8 cellular contexts compared by ENCODE assay signal in the genomic region with DNA sequence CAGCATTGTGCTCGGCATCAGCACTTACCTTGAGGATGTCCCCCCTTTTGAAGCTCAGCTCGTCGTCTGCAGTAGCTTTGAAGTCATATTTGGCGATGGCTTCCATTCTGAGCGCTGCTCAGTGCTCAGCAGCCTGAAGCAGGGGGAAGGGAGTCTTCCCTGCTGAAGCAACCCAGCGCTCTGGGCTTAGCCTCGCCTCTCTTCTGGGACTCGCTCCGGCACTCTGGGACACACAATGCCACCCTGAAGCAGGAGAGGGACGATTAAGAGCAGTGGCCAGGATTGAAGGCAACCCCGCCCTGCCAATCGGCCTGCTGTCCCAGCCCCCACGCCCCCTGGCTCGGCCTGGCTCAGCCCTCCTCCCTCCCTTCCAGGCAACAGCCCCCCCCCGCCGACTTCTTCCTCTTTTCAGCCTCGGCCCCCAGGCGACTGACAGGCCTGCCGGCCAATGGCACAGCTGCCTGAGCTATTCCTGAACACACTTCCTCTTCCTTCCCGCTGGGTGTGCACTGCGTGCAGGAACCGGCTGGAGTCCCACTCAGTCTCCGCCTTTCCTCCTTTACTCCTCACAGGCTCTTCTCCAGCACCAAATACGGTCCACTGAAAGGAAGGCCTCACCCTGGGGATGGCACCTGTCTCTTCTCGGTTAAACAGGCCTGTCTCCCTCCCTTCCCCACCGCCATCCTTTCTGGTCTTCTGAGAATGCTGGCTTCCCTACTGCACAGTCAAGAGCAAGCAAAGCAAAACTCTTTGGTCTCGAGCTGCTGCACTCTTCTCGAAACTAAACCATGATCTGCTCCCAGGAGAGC. TPM values are rescaled to one million over a fixed set of nuclear protein-coding genes. Genes with fewer than 3 reads are reported as not detected.
DNase-seq lines count a peak whose midpoint lies in the region.

No MANE protein-coding gene starts in this region.

- peak; percentile 99 for DNase-seq in EH (ENCODE audit: low read depth)
- DNase-seq in HCEC 1CT, result peak; percentile 98
- peak; percentile 92 for DNase-seq in NAMALWA (ENCODE audit: low spot score)
- DNase-seq in SK-N-DZ (ENCODE audit: low spot score), result peak; percentile 99
- peak; percentile 73 for DNase-seq in activated naive CD4-positive, alpha-beta T cell treated with anti-CD3 and anti-CD28 coated beads, Interleukin-2, amount 50 U/mL, for 16 hours
- DNase-seq in glomerular endothelial cell (ENCODE audit: extremely low read depth, low read depth, low spot score), result peak; percentile 63
- DNase-seq in nucleus accumbens (lab: John Stamatoyannopoulos, UW), result peak; percentile 73 to 99 (median 98)
- peak; percentile 99 for DNase-seq in superior temporal gyrus (ENCODE audit: extremely low spot score)

RNA-seq across cellular contexts. Expression of gene GRB2, which starts 11.8 kb away (rescaled TPM):
- 115 and 116 TPM in 2 replicates for polyA plus RNA-seq in SK-N-DZ (2014; cell fraction: cytosol; rRNA removed)
- polyA plus RNA-seq in SK-N-DZ (2014; cell fraction: nucleus; rRNA removed), result 37.0 and 61.0 TPM in 2 replicates
- total RNA-seq in glomerular endothelial cell, result 86.8 and 141 TPM in 2 replicates

Comparison
In these comparisons a context has a peak if more than half of its experiments do, and no peak if none do; other contexts are left out.
1. Peak in every context shown above with its lines: DNase-seq.